ENCODE assay signal across 8 cellular contexts in the genomic region with DNA sequence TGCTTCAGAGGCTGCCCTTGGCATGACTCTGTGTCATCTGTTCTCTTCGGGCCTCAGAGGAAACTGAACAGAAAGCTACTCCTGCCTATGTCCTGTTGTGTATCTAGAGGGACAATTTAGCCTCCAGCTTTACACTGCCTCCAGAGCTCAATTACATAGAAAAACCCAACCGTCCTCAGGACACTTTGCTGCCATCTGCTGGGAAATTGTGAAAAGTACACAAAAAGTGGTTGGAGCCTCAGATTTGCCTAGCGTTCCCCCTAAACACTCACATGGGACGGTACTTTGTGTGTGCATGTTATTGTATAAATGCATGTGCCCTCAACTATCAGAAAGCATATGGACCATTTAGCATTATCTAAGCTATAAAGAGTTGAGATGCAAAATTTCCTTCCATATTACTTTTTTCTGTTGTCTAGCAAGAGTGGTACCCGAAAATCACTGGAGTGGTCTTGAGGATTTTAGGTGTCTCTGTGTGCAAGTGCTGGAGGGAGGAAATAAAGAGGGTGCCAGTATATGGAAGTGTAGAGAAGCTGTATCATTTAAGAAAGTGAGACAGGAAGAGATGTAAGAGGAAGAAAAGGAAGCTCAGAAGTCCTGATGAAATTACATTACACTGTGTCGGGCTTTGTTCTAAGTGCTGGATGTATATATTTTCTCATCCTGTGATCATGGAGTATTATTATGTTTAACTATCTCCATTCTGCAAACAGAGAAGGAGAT. TPM values are rescaled to one million over a fixed set of nuclear protein-coding genes. Genes with fewer than 3 reads are reported as not detected.
DNase-seq lines count a peak whose midpoint lies in the region; ATAC-seq and TF ChIP-seq lines count a peak whose summit lies in the region.

No MANE protein-coding gene starts in this region.

- H3K4me1 Mint-ChIP-seq in CD4-positive, CD25-positive, alpha-beta regulatory T cell: no peaks in the 10 kb centered on the region
- no peaks in the 10 kb centered on the region for H3K4me1 Mint-ChIP-seq in natural killer cell

- H3K27ac ChIP-seq in CD4-positive, CD25-positive, alpha-beta regulatory T cell (ENCODE audit: insufficient read depth, low read length, poor library complexity, severe bottlenecking): no peak overlapping the region
- H3K27ac ChIP-seq in right atrium auricular region (no peak overlapping the region), upper lobe of left lung (peak overlapping the region in 2 of 4 donors; percentile 27 to 46)

- no peak overlapping the region for H3K4me3 Mint-ChIP-seq in CD4-positive, CD25-positive, alpha-beta regulatory T cell
- H3K4me3 Mint-ChIP-seq in natural killer cell: no peak overlapping the region

- H3K27ac Mint-ChIP-seq in CD4-positive, CD25-positive, alpha-beta regulatory T cell: no peak overlapping the region
- H3K27ac Mint-ChIP-seq in natural killer cell: no peak overlapping the region

- no peak for TF ChIP-seq POLR2A in upper lobe of left lung (IDR thresholded peaks at IDR 0.05)

- H3K27me3 Mint-ChIP-seq in CD4-positive, CD25-positive, alpha-beta regulatory T cell: peaks cover 28% of the 10 kb centered on the region
- peaks cover 6 to 24% of the 10 kb centered on the region in 2 donors for H3K27me3 Mint-ChIP-seq in natural killer cell (ENCODE audit: low read depth in 2 of 2)

- intact Hi-C loops in natural killer cell (cut with micrococcal nuclease): no loop called here

- no peak for ATAC-seq in CD4-positive, CD25-positive, alpha-beta regulatory T cell (ENCODE audit: low read depth in 2 of 2)
- peak; percentile 40; the same call in 2 of the 3 replicates for ATAC-seq in SK-N-SH treated with all-trans-retinoic acid at 6 μM for 48 hours
- ATAC-seq in upper lobe of left lung (ENCODE audit: low FRiP score in 2 of 2): peak in 1 of 2 donors; percentile 74
- ATAC-seq in GM18867 (IDR thresholded peaks at IDR 0.05; ENCODE audit: unreplicated experiment): no peak
- ATAC-seq in HG02840 (IDR thresholded peaks at IDR 0.05; ENCODE audit: low FRiP score, unreplicated experiment): no peak
- ATAC-seq in natural killer cell: no peak

- CTCF ChIA-PET in HEK293T (lab: Yijun Ruan, JAX): interaction anchor here (0.7 kb wide), 3 partner anchors 14 to 241 kb away, joined by 3 to 4 read pairs (median 3); no protein-coding TSS in a partner anchor

- no peaks in the 10 kb centered on the region for H3K36me3 Mint-ChIP-seq in CD4-positive, CD25-positive, alpha-beta regulatory T cell
- no peaks in the 10 kb centered on the region for H3K36me3 Mint-ChIP-seq in natural killer cell

- H3K9me3 Mint-ChIP-seq in CD4-positive, CD25-positive, alpha-beta regulatory T cell: peaks cover 0 to 8% (median 3%) of the 10 kb centered on the region in 7 donors
- H3K9me3 Mint-ChIP-seq in natural killer cell: no peaks in the 10 kb centered on the region

- peaks cover 5% of the 10 kb centered on the region for H3K27me3 ChIP-seq in CD4-positive, CD25-positive, alpha-beta regulatory T cell (ENCODE audit: control insufficient read depth, insufficient read depth, low read length)
- H3K27me3 ChIP-seq in right atrium auricular region (no peaks in the 10 kb centered on the region), upper lobe of left lung (no peaks in the 10 kb centered on the region)

- H3K4me3 ChIP-seq in CD4-positive, CD25-positive, alpha-beta regulatory T cell (ENCODE audit: low read depth, low read length): no peak overlapping the region
- H3K4me3 ChIP-seq in right atrium auricular region: no peak overlapping the region
- H3K4me3 ChIP-seq in upper lobe of left lung: no peak overlapping the region

- DNase-seq in CD4-positive, CD25-positive, alpha-beta regulatory T cell: peak in 2 of 3 donors; percentile 11 to 16
- DNase-seq in HEK293T (ENCODE audit: extremely low spot score): peak; percentile 19
- no peak for DNase-seq in right atrium auricular region (ENCODE audit: low spot score)
- DNase-seq in upper lobe of left lung: no peak
- no peak for DNase-seq in natural killer cell

- no peak for TF ChIP-seq EP300 in upper lobe of left lung (IDR thresholded peaks at IDR 0.05)

- TF ChIP-seq CTCF in right atrium auricular region (IDR thresholded peaks at IDR 0.05) (peak; percentile 19 to 62), upper lobe of left lung (IDR thresholded peaks at IDR 0.05) (peak in 4 of 6 experiments; percentile 39 to 47 (median 45)), natural killer cell (IDR thresholded peaks at IDR 0.05) (no peak)

- peaks cover 0 to 9% of the 10 kb centered on the region in 2 experiments for H3K9me3 ChIP-seq in CD4-positive, CD25-positive, alpha-beta regulatory T cell (ENCODE audit: control insufficient read depth in 2 of 2, low read length in 2 of 2)
- no peaks in the 10 kb centered on the region for H3K9me3 ChIP-seq in right atrium auricular region
- peaks cover 0 to 11% (median 0%) of the 10 kb centered on the region in 4 donors for H3K9me3 ChIP-seq in upper lobe of left lung

- no peaks in the 10 kb centered on the region for H3K4me1 ChIP-seq in CD4-positive, CD25-positive, alpha-beta regulatory T cell (ENCODE audit: control insufficient read depth, insufficient read depth, low read length, poor library complexity, severe bottlenecking)
- no peaks in the 10 kb centered on the region for H3K4me1 ChIP-seq in right atrium auricular region
- H3K4me1 ChIP-seq in upper lobe of left lung: peaks cover 13 to 18% (median 16%) of the 10 kb centered on the region in 4 donors

- WGBS in upper lobe of left lung, 2 donors: 26 to 41% methylated on average over 6 of the region's 6 CpGs

- POLR2A ChIA-PET in HEK293T (lab: Yijun Ruan, JAX): no interaction called here

- no peaks in the 10 kb centered on the region for H3K36me3 ChIP-seq in CD4-positive, CD25-positive, alpha-beta regulatory T cell (ENCODE audit: control insufficient read depth, insufficient read depth, low read length)
- no peaks in the 10 kb centered on the region for H3K36me3 ChIP-seq in right atrium auricular region
- H3K36me3 ChIP-seq in upper lobe of left lung: no peaks in the 10 kb centered on the region

TF ChIP-seq in HEK293T, 16 proteins besides CTCF, POLR2A, EP300 and RAD21:
- TF ChIP-seq CTBP1 (IDR thresholded peaks at IDR 0.05; ENCODE audit: borderline replicate concordance): no peak
- TF ChIP-seq, protein P1, sequence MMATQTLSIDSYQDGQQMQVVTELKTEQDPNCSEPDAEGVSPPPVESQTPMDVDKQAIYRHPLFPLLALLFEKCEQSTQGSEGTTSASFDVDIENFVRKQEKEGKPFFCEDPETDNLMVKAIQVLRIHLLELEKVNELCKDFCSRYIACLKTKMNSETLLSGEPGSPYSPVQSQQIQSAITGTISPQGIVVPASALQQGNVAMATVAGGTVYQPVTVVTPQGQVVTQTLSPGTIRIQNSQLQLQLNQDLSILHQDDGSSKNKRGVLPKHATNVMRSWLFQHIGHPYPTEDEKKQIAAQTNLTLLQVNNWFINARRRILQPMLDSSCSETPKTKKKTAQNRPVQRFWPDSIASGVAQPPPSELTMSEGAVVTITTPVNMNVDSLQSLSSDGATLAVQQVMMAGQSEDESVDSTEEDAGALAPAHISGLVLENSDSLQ (IDR thresholded peaks at IDR 0.05): no peak
TF ChIP-seq in HEK293T: peak in this region for 0.

TF ChIP-seq in SK-N-SH treated with all-trans-retinoic acid at 6 μM for 48 hours, 23 proteins besides CTCF, POLR2A, EP300 and RAD21 (continues in another document):
- TF ChIP-seq CSDC2 (CRISPR knock-in tag; IDR thresholded peaks at IDR 0.05) (no peak), RARB (CRISPR knock-in tag; IDR thresholded peaks at IDR 0.05) (no peak), TOX (CRISPR knock-in tag; IDR thresholded peaks at IDR 0.05; ENCODE audit: borderline replicate concordance) (no peak), TSHZ2 (CRISPR knock-in tag; IDR thresholded peaks at IDR 0.05) (no peak), OSR1 (CRISPR knock-in tag; IDR thresholded peaks at IDR 0.05) (no peak), GLIS3 (CRISPR knock-in tag; IDR thresholded peaks at IDR 0.05) (no peak)

RNA-seq across cellular contexts. Expression of gene MS4A4E, which starts 8.7 kb away (rescaled TPM):
- total RNA-seq in CD4-positive, CD25-positive, alpha-beta regulatory T cell: 1.0 TPM
- polyA plus RNA-seq in CD4-positive, CD25-positive, alpha-beta regulatory T cell: not detected
- total RNA-seq in right atrium auricular region (under 1 TPM; 0.59 to 0.71 TPM), upper lobe of left lung (10 to 100 TPM in 1 of 6 donors, 1 to 10 TPM in 4, under 1 TPM in 1; 0.89 to 27.2 (median 3.2) TPM), natural killer cell (10 to 100 TPM in 1 of 3 donors, 1 to 10 TPM in 1, under 1 TPM in 1; 0.92 to 23.2 (median 1.8) TPM)

RNA-seq across cellular contexts. Expression of gene MS4A4A, which starts 28.8 kb away (rescaled TPM):
- not detected for total RNA-seq in CD4-positive, CD25-positive, alpha-beta regulatory T cell
- not detected for polyA plus RNA-seq in CD4-positive, CD25-positive, alpha-beta regulatory T cell
- total RNA-seq in right atrium auricular region (10 to 100 TPM in 1 of 2 donors, 1 to 10 TPM in 1; 7.8 to 11.6 TPM), upper lobe of left lung (10 to 100 TPM; 10.2 to 68.1 (median 47.7) TPM), natural killer cell (1 to 10 TPM in 2 of 3 donors, under 1 TPM in 1; 0.71 to 1.6 (median 1.2) TPM)

Comparison
In these comparisons a context has a peak if more than half of its experiments do, and no peak if none do; other contexts are left out.
1. DNase-seq: peak in CD4-positive, CD25-positive, alpha-beta regulatory T cell (2 of 3) and HEK293T (single experiment); none in right atrium auricular region (single experiment), upper lobe of left lung (0 of 2) and natural killer cell (single experiment).